17 cellular contexts compared by ENCODE assay signal in genomic region chr2:19810637-19811036, GRCh38.
A peak's percentile ranks its signal among the peaks of the same experiment; 100 is the strongest.
DNase-seq lines count a peak whose midpoint lies in the region; ATAC-seq and TF ChIP-seq lines count a peak whose summit lies in the region.
"Had no signal": no experiment of that assay in that cellular context is flagged by ENCODE, and none has a peak within 500 bp of the region (broad histone marks: within the 10 kb centered on the region; RNA-seq: fewer than 3 reads in every experiment).

No MANE protein-coding gene starts in this region.

- no peaks in the 10 kb centered on the region for H4K20me1 ChIP-seq in GM23248 (ENCODE audit: insufficient read depth)

- H3K9me2 ChIP-seq in GM23248 (ENCODE audit: insufficient read depth) = no peaks in the 10 kb centered on the region

- no peaks in the 10 kb centered on the region for H3F3A ChIP-seq in GM23248 (ENCODE audit: insufficient read depth)

- H3K4me3 ChIP-seq in BE2C (ENCODE audit: low read depth, low read length) (no peak overlapping the region), GM23248 (no peak overlapping the region), coronary artery (no peak overlapping the region), lung (no peak overlapping the region)

- H3K27ac ChIP-seq in GM23248 = no peak overlapping the region
- peak overlapping the region; percentile 27 to 80 for H3K27ac ChIP-seq in coronary artery
- H3K27ac ChIP-seq in lung (ENCODE audit: low read depth in 1 of 2, low read length in 1 of 2) = no peak overlapping the region

- WGBS in GM23248 (ENCODE audit: low coverage in 1 of 2, low lambda C conversion rate in 2 of 2, missing lambda C conversion rate in 2 of 2), 2 experiments = 52 to 54% methylated on average over 2 of the region's 2 CpGs
- 84 to 93% methylated on average over 2 of the region's 2 CpGs for whole genome bisulfite sequencing in lung, 2 donors

- H3K27me3 ChIP-seq in BE2C (no peaks in the 10 kb centered on the region), GM23248 (replicated peaks; ENCODE audit: insufficient read depth) (no peaks in the 10 kb centered on the region), lung (ENCODE audit: control insufficient read depth, insufficient read depth) (no peaks in the 10 kb centered on the region)

- H3K4me2 ChIP-seq in GM23248 (ENCODE audit: unreplicated experiment) = no peak overlapping the region

- no peaks in the 10 kb centered on the region for H3K4me1 ChIP-seq in BE2C
- no peaks in the 10 kb centered on the region for H3K4me1 ChIP-seq in GM23248 (ENCODE audit: insufficient read depth)
- H3K4me1 ChIP-seq in lung (ENCODE audit: control insufficient read depth in 2 of 2, insufficient read depth in 2 of 2, low read length in 2 of 2) = no peaks in the 10 kb centered on the region

- H3K36me3 ChIP-seq in BE2C = no peaks in the 10 kb centered on the region
- no peaks in the 10 kb centered on the region for H3K36me3 ChIP-seq in GM23248 (ENCODE audit: low read depth)
- H3K36me3 ChIP-seq in lung (ENCODE audit: control insufficient read depth in 2 of 2, insufficient read depth in 2 of 2, low read length in 2 of 2) = no peaks in the 10 kb centered on the region

- H2AFZ ChIP-seq in GM23248 = no peak overlapping the region

- ATAC-seq in lung (ENCODE audit: insufficient read depth, low FRiP score) (no peak), GM21737 (IDR thresholded peaks at IDR 0.05; ENCODE audit: unreplicated experiment) (no peak)
- ATAC-seq: activated T-cell treated with anti-CD3 and anti-CD28 coated beads, Interleukin-2, amount 50 U/mL, for 72 hours; esophagus mucosa had no signal

- in situ Hi-C loops in GM23248 (cut with MboI) = no loop called here

- no peak overlapping the region for H3K9ac ChIP-seq in GM23248

- TF ChIP-seq CTCF in BE2C (IDR thresholded peaks at IDR 0.05; ENCODE audit: low read depth, low read length) (no peak), coronary artery (IDR thresholded peaks at IDR 0.05) (no peak), lung (IDR thresholded peaks at IDR 0.05; ENCODE audit: control extremely low read depth, extremely low read depth) (no peak)

- DNase-seq in BE2C = peak; percentile 19
- peak; percentile 38 for DNase-seq in GM23248
- DNase-seq in coronary artery (ENCODE audit: low spot score) = no peak
- DNase-seq in lung (ENCODE audit: low spot score) = peak; percentile 26
- no peak for DNase-seq in NAMALWA (ENCODE audit: low spot score)
- no peak for DNase-seq in midbrain (lab: John Stamatoyannopoulos, UW)
- no peak for DNase-seq in glomerular visceral epithelial cell (ENCODE audit: extremely low spot score)
- DNase-seq: activated CD4-positive, alpha-beta memory T cell treated with anti-CD3 and anti-CD28 coated beads, Interleukin-2, amount 10 ng/mL, durations not matched to agents 7 days and 5 days; activated naive CD8-positive, alpha-beta T cell treated with anti-CD3 and anti-CD28 coated beads, Interleukin-2, amount 10 ng/mL, durations not matched to agents 7 days and 5 days; activated T-cell treated with anti-CD3 and anti-CD28 coated beads, Interleukin-2, amount 50 U/mL, for 72 hours; mesendoderm; NCI-H1694; stimulated activated CD4-positive, alpha-beta T cell treated with anti-CD3 and anti-CD28 coated beads, Interleukin-12 subunit alpha, Interleukin-12 subunit beta, amount 100 ng/mL, for 4 hours; stimulated activated naive CD4-positive, alpha-beta T cell; T-helper 1 cell had no signal

- H3K79me2 ChIP-seq in GM23248 (ENCODE audit: insufficient read depth) = no peaks in the 10 kb centered on the region

- no peaks in the 10 kb centered on the region for H3K9me3 ChIP-seq in BE2C
- H3K9me3 ChIP-seq in GM23248 (ENCODE audit: low read depth) = no peaks in the 10 kb centered on the region
- H3K9me3 ChIP-seq in lung (ENCODE audit: control insufficient read depth in 2 of 2, insufficient read depth in 1 of 2, low read length in 1 of 2) = peaks cover 0 to 2% of the 10 kb centered on the region in 2 donors

Comparison
In these comparisons a context has a peak if more than half of its experiments do, and no peak if none do; other contexts are left out.
1. DNase-seq: peak in BE2C (single experiment), GM23248 (single experiment) and lung (single experiment); none in coronary artery (single experiment), NAMALWA (single experiment), midbrain (single experiment) and glomerular visceral epithelial cell (single experiment).
2. H3K27ac ChIP-seq: peak in coronary artery (2 of 2); none in GM23248 (single experiment) and lung (0 of 2).